In the genomic region with DNA sequence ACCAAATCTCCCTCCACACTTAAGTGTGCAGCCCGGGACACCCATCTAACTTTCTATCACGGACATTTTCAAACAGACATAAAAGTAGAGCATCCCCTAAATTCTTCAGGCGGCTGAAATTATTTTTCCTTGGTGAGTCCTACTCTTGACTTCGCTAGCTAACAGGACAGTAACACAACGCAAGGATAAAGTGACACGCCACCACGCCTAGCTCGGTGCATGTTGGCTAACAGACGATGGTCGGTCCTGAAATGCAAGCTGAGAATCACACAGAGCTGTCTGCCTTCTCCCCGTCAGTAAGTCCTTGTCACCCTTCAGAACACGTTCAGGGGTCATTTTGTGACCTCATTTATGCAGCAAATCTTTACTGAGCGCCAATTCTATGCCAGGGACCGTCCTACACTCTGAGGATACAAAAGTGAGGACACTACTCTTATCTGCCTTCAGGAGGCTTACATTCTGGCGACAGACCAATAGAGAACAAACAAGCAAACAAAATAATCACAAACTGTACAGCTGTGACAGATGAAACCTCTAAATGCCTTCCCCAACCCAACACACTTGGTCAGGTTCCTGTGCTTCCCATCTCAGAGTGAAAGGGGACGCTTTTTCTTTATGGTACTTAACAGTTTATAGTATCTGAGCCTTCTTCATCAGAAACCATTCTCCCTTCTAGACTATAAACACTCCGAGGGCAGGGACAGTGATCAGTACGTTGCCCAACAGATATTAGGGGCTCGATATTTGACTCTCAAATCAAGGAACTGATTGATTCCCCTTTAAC, we compare ENCODE assay signal across 8 cellular contexts. TPM values are rescaled to one million over a fixed set of nuclear protein-coding genes. Genes with fewer than 3 reads are reported as not detected.
A peak's percentile ranks its signal among the peaks of the same experiment; 100 is the strongest.
DNase-seq lines count a peak whose midpoint lies in the region; ATAC-seq and TF ChIP-seq lines count a peak whose summit lies in the region.

No MANE protein-coding gene starts in this region.

- DNase-seq in activated CD4-positive, alpha-beta T cell treated with anti-CD3 and anti-CD28 coated beads, Interleukin-2, amount 10 ng/mL, durations not matched to agents 7 days and 5 days, result no peak
- DNase-seq in activated CD4-positive, alpha-beta T cell treated with anti-CD3 and anti-CD28 coated beads for 4 hours, result no peak
- DNase-seq in activated naive CD8-positive, alpha-beta T cell treated with anti-CD3 and anti-CD28 coated beads, Interleukin-2, amount 50 U/mL, for 24 hours, result no peak
- DNase-seq in thoracic aorta (ENCODE audit: low spot score) (no peak), NCI-H2081 treated with DMSO at 0.1 percent for 48 hours (lab: John Stamatoyannopoulos, UW) (no peak)

- H3K27me3 ChIP-seq in liver (ENCODE audit: control insufficient read depth in 4 of 4, insufficient read depth in 4 of 4, low read length in 3 of 4) (no peaks in the 10 kb centered on the region), thoracic aorta (replicated peaks; ENCODE audit: insufficient read depth) (no peaks in the 10 kb centered on the region)

- H3K27me3 Mint-ChIP-seq in activated CD4-positive, alpha-beta T cell treated with anti-CD3 and anti-CD28 coated beads, Interleukin-2, amount 10 ng/mL, durations not matched to agents 7 days and 5 days, result no peaks in the 10 kb centered on the region
- no peaks in the 10 kb centered on the region for H3K27me3 Mint-ChIP-seq in activated naive CD8-positive, alpha-beta T cell treated with anti-CD3 and anti-CD28 coated beads, Interleukin-2, amount 50 U/mL, for 24 hours

- peaks cover 9% of the 10 kb centered on the region for H3K36me3 Mint-ChIP-seq in activated CD4-positive, alpha-beta T cell treated with anti-CD3 and anti-CD28 coated beads, Interleukin-2, amount 10 ng/mL, durations not matched to agents 7 days and 5 days (ENCODE audit: low read depth)
- peaks cover 6% of the 10 kb centered on the region for H3K36me3 Mint-ChIP-seq in activated naive CD8-positive, alpha-beta T cell treated with anti-CD3 and anti-CD28 coated beads, Interleukin-2, amount 50 U/mL, for 24 hours (ENCODE audit: low read depth)

- no peak for ATAC-seq in activated naive CD8-positive, alpha-beta T cell treated with anti-CD3 and anti-CD28 coated beads, Interleukin-2, amount 50 U/mL, for 24 hours
- ATAC-seq in thoracic aorta (ENCODE audit: insufficient number of reproducible peaks, low FRiP score, low read depth) (no peak), HG03520 (IDR thresholded peaks at IDR 0.05; ENCODE audit: unreplicated experiment) (no peak), GM19452 (IDR thresholded peaks at IDR 0.05; ENCODE audit: unreplicated experiment) (no peak)

- POLR2A ChIA-PET in activated CD4-positive, alpha-beta T cell treated with anti-CD3 and anti-CD28 coated beads, Interleukin-2, amount 10 ng/mL, durations not matched to agents 7 days and 5 days (lab: Charles Lee), result no interaction called here

- WGBS in liver, result 82% methylated on average over 19 of the region's 19 CpGs

- H3K4me1 ChIP-seq in liver (ENCODE audit: control insufficient read depth in 4 of 4, insufficient read depth in 4 of 4, low read length in 3 of 4) (peaks cover 7 to 63% (median 52%) of the 10 kb centered on the region in 4 donors), thoracic aorta (ENCODE audit: control insufficient read depth in 1 of 2, low read depth in 2 of 2) (peaks cover 6 to 14% of the 10 kb centered on the region in 2 donors)

- H3K4me1 Mint-ChIP-seq in activated CD4-positive, alpha-beta T cell treated with anti-CD3 and anti-CD28 coated beads, Interleukin-2, amount 10 ng/mL, durations not matched to agents 7 days and 5 days, result peaks cover 26% of the 10 kb centered on the region
- H3K4me1 Mint-ChIP-seq in activated naive CD8-positive, alpha-beta T cell treated with anti-CD3 and anti-CD28 coated beads, Interleukin-2, amount 50 U/mL, for 24 hours, result peaks cover 15% of the 10 kb centered on the region

- CTCF ChIA-PET in activated CD4-positive, alpha-beta T cell treated with anti-CD3 and anti-CD28 coated beads, Interleukin-2, amount 10 ng/mL, durations not matched to agents 7 days and 5 days (lab: Charles Lee), result interaction anchor here (1.0 kb wide), 1 partner anchor 18 kb away, joined by 3 read pairs; no protein-coding TSS in a partner anchor

- peaks cover 2 to 6% (median 3%) of the 10 kb centered on the region in 4 donors for H3K36me3 ChIP-seq in liver (ENCODE audit: control insufficient read depth in 4 of 4, insufficient read depth in 3 of 4, low read depth in 1 of 4, low read length in 3 of 4)
- H3K36me3 ChIP-seq in thoracic aorta, result peaks cover 8% of the 10 kb centered on the region

- H3K9me3 ChIP-seq in liver (ENCODE audit: control insufficient read depth in 4 of 4, low read length in 3 of 4), result no peaks in the 10 kb centered on the region
- H3K9me3 ChIP-seq in thoracic aorta, result no peaks in the 10 kb centered on the region

- H3K27ac ChIP-seq in liver (ENCODE audit: low read depth in 1 of 2, low read length in 2 of 2) (peak overlapping the region in 1 of 2 donors; percentile 75), thoracic aorta (no peak overlapping the region)

- no peak for TF ChIP-seq RAD21 in liver (IDR thresholded peaks at IDR 0.05)

- H3K4me3 ChIP-seq in liver (ENCODE audit: low read depth in 1 of 3, low read length in 3 of 3) (peak overlapping the region in 2 of 3 donors; percentile 88 to 98), thoracic aorta (peak overlapping the region; percentile 90)

- H3K9ac ChIP-seq in liver (ENCODE audit: low read depth in 1 of 2, low read length in 2 of 2), result peak overlapping the region in 1 of 2 donors; percentile 77

- H3K4me3 Mint-ChIP-seq in activated CD4-positive, alpha-beta T cell treated with anti-CD3 and anti-CD28 coated beads, Interleukin-2, amount 10 ng/mL, durations not matched to agents 7 days and 5 days, result peak overlapping the region; percentile 88
- H3K4me3 Mint-ChIP-seq in activated naive CD8-positive, alpha-beta T cell treated with anti-CD3 and anti-CD28 coated beads, Interleukin-2, amount 50 U/mL, for 24 hours, result peak overlapping the region; percentile 86

- H3K9me3 Mint-ChIP-seq in activated CD4-positive, alpha-beta T cell treated with anti-CD3 and anti-CD28 coated beads, Interleukin-2, amount 10 ng/mL, durations not matched to agents 7 days and 5 days, result no peaks in the 10 kb centered on the region
- no peaks in the 10 kb centered on the region for H3K9me3 Mint-ChIP-seq in activated naive CD8-positive, alpha-beta T cell treated with anti-CD3 and anti-CD28 coated beads, Interleukin-2, amount 50 U/mL, for 24 hours

- peak overlapping the region; percentile 87 for H3K27ac Mint-ChIP-seq in activated CD4-positive, alpha-beta T cell treated with anti-CD3 and anti-CD28 coated beads, Interleukin-2, amount 10 ng/mL, durations not matched to agents 7 days and 5 days
- peak overlapping the region; percentile 83 for H3K27ac Mint-ChIP-seq in activated naive CD8-positive, alpha-beta T cell treated with anti-CD3 and anti-CD28 coated beads, Interleukin-2, amount 50 U/mL, for 24 hours

- TF ChIP-seq CTCF in liver (IDR thresholded peaks at IDR 0.05; ENCODE audit: low read depth, low read length, missing input control), result no peak
- no peak for TF ChIP-seq CTCF in thoracic aorta (IDR thresholded peaks at IDR 0.05)

TF ChIP-seq in liver, 16 proteins besides CTCF, POLR2A, EP300 and RAD21:
- TF ChIP-seq TAF1 (conservative IDR thresholded peaks at IDR 0.05) (no peak), RXRA (IDR thresholded peaks at IDR 0.05) (no peak), FOXA1 (IDR thresholded peaks at IDR 0.05) (no peak)
TF ChIP-seq in liver: peak in this region for 0.

RNA-seq across cellular contexts. Expression of a gene that starts 1.3 kb away (rescaled TPM):
- total RNA-seq in activated CD4-positive, alpha-beta T cell treated with anti-CD3 and anti-CD28 coated beads, Interleukin-2, amount 10 ng/mL, durations not matched to agents 7 days and 5 days, result 10 to 100 TPM; 50.0 to 57.2 TPM
- total RNA-seq in liver (10 to 100 TPM; 31.4 to 43.9 TPM), thoracic aorta (10 to 100 TPM; 36.8 to 45.5 TPM)
- polyA plus RNA-seq in liver, result 10 to 100 TPM; 14.0 to 37.1 TPM

RNA-seq across cellular contexts. Expression of a gene that starts 39.5 kb away (rescaled TPM):
- 10 to 100 TPM; 27.4 to 27.9 TPM for total RNA-seq in activated CD4-positive, alpha-beta T cell treated with anti-CD3 and anti-CD28 coated beads, Interleukin-2, amount 10 ng/mL, durations not matched to agents 7 days and 5 days
- total RNA-seq in liver, result 10 to 100 TPM; 15.6 to 28.4 TPM
- polyA plus RNA-seq in liver, result 10 to 100 TPM in 1 of 2 donors, 1 to 10 TPM in 1; 8.2 to 17.0 TPM
- total RNA-seq in thoracic aorta, result 10 to 100 TPM; 25.0 to 30.2 TPM
